In the genomic region with DNA sequence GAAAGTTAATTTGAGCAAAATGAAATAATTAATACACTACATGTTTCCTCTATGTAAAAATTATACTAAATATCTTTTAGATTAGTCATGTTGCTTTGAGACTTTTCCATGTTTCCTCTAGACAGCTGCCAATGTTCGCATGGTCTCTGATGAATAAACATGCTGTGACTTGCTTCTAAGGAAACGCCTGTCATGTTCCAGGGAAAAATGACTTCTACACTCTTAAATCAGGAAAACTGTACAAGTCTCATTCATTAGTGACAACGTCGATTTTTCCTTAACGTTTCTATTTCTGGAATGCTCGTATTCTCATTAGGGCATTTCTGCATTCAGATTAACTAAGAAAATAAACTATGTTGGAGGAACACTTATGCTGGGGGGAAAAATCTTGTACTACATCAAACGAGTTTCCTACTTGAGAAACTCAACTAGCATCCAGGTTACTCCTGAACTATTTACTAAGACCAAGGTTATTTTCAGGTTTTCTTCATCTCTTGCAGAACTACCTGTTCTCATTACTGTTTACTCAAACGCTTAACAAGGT, we compare ENCODE assay signal across 9 cellular contexts. TPM values are rescaled to one million over a fixed set of nuclear protein-coding genes. Genes with fewer than 3 reads are reported as not detected.
DNase-seq lines count a peak whose midpoint lies in the region; ATAC-seq and TF ChIP-seq lines count a peak whose summit lies in the region.
"Had no signal": no experiment of that assay in that cellular context is flagged by ENCODE, and none has a peak within 500 bp of the region (broad histone marks: within the 10 kb centered on the region; RNA-seq: fewer than 3 reads in every experiment).

No MANE protein-coding gene starts in this region.

- peak overlapping the region; percentile 74 to 95 (median 93) for H3K27ac Mint-ChIP-seq in IgD-negative memory B cell
- peak overlapping the region; percentile 81 to 97 (median 89) for H3K27ac Mint-ChIP-seq in nephron

- DNase-seq in dorsolateral prefrontal cortex: no peak

- H3K27ac ChIP-seq in BLaER1 (no peak overlapping the region), dorsolateral prefrontal cortex (peak overlapping the region in 53 of 59 donors; percentile 1 to 98 (median 88))
- H3K27ac ChIP-seq: HL-60 had no signal

- peak overlapping the region; percentile 96 for H3K4me2 ChIP-seq in BLaER1

- H3K4me3 ChIP-seq in BLaER1 (peak overlapping the region; percentile 87; the same call in 1 of the 2 replicates), dorsolateral prefrontal cortex (peak overlapping the region; percentile 55 to 88 (median 75))

- H3K27me3 ChIP-seq in BLaER1 (peaks cover 20% of the 10 kb centered on the region), dorsolateral prefrontal cortex (peaks cover 0 to 9% (median 0%) of the 10 kb centered on the region in 45 donors)

- H3K9me3 Mint-ChIP-seq in IgD-negative memory B cell: no peaks in the 10 kb centered on the region
- H3K9me3 Mint-ChIP-seq in nephron: no peaks in the 10 kb centered on the region

- no peaks in the 10 kb centered on the region for H3K9me3 ChIP-seq in BLaER1

- no peaks in the 10 kb centered on the region for H4K20me1 ChIP-seq in BLaER1

- no peak for TF ChIP-seq POLR2A in GM18505 (IDR thresholded peaks at IDR 0.05; ENCODE audit: borderline replicate concordance, extremely low read depth, insufficient read depth, insufficient read length)

- H3K4me3 Mint-ChIP-seq in IgD-negative memory B cell (peak overlapping the region; percentile 94 to 99 (median 98)), nephron (peak overlapping the region; percentile 91 to 93 (median 91))

- intact Hi-C loops in dorsolateral prefrontal cortex (cut with DNase I): no loop called here

- H3K4me1 Mint-ChIP-seq in IgD-negative memory B cell (peaks cover 13 to 23% (median 18%) of the 10 kb centered on the region in 3 donors), nephron (peaks cover 12% of the 10 kb centered on the region)

- no peaks in the 10 kb centered on the region for H3K27me3 Mint-ChIP-seq in IgD-negative memory B cell
- peaks cover 45% of the 10 kb centered on the region for H3K27me3 Mint-ChIP-seq in nephron (ENCODE audit: low read depth)

- no peaks in the 10 kb centered on the region for H3K36me3 Mint-ChIP-seq in IgD-negative memory B cell
- H3K36me3 Mint-ChIP-seq in nephron (ENCODE audit: low read depth): no peaks in the 10 kb centered on the region

- H3K9ac ChIP-seq in BLaER1: no peak overlapping the region

- no peak for TF ChIP-seq CTCF in dorsolateral prefrontal cortex (IDR thresholded peaks at IDR 0.05 in 54 of 56, conservative IDR thresholded peaks at IDR 0.05 in 2 of 56; ENCODE audit: low read depth in 1 of 56, partially characterized antibody in 56 of 56)
- TF ChIP-seq CTCF in nephron (IDR thresholded peaks at IDR 0.05; ENCODE audit: unreplicated experiment in 3 of 3): no peak

- no peaks in the 10 kb centered on the region for H3K36me3 ChIP-seq in BLaER1

- ATAC-seq in GM18505 (IDR thresholded peaks at IDR 0.05; ENCODE audit: unreplicated experiment) (no peak), HG02623 (IDR thresholded peaks at IDR 0.05; ENCODE audit: unreplicated experiment) (no peak), HG02884 (IDR thresholded peaks at IDR 0.05; ENCODE audit: unreplicated experiment) (no peak), GM19463 (IDR thresholded peaks at IDR 0.05; ENCODE audit: unreplicated experiment) (no peak)

- H3K4me1 ChIP-seq in BLaER1: peaks cover 8% of the 10 kb centered on the region

RNA-seq across cellular contexts. Expression of a gene that starts 1.6 kb away (rescaled TPM):
- 114 TPM for polyA plus RNA-seq in IgD-negative memory B cell
- 10 to 100 TPM; 11.3 to 54.1 (median 24.6) TPM for total RNA-seq in dorsolateral prefrontal cortex
